ENCODE assay signal across 8 cellular contexts in the genomic region with DNA sequence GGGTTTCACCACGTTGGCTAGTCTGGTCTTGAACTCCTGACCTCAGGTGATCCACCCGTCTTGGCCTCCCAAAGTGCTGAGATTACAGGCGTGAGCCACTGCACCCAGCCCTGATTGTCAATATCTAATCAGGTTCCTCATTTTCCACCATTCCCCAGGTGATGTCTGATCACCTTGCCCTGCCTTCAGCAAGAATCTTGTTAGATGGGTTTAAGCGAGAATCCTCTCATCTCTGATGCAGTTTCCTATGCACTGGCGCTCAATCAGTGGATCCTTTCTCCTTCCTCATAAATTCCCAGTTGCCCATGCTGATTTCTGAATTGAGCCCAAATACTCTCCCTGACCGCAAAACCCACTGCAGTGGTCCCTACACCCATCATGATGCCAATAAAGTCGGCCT. TPM values are rescaled to one million over a fixed set of nuclear protein-coding genes. Genes with fewer than 3 reads are reported as not detected.
DNase-seq lines count a peak whose midpoint lies in the region; ATAC-seq, FAIRE-seq and TF ChIP-seq lines count a peak whose summit lies in the region.

No MANE protein-coding gene starts in this region.

- CTCF ChIA-PET in K562 (lab: Yijun Ruan, JAX; ENCODE audit: low intra/inter-chr PET ratio): no interaction called here

- FAIRE-seq in K562 (lab: Jason Lieb, UNC): no peak

- intact Hi-C loops in left cardiac atrium (cut with DNase I): loop anchor here in 1 of 2 donors (10.0 kb wide), 1 partner anchor 64 kb away; no protein-coding TSS in a partner anchor
- intact Hi-C loops in K562 (cut with micrococcal nuclease): loop anchor here (10.0 kb wide), 1 partner anchor 376 kb away; no protein-coding TSS in a partner anchor
- intact Hi-C loops in lower lobe of right lung (cut with DNase I): no loop called here
- intact Hi-C loops in transverse colon (cut with DNase I; ENCODE audit: low total_unique reads): no loop called here

- peak overlapping the region; percentile 83 for H2AFZ ChIP-seq in K562 (ENCODE audit: low read depth, low read length)

- DNase-seq in cardiac muscle cell (ENCODE audit: low read depth in 1 of 2, low spot score in 1 of 2) (no peak), left cardiac atrium (no peak), K562 (ENCODE audit: extremely low read depth in 1 of 4, low spot score in 3 of 4) (no peak), lower lobe of right lung (no peak), transverse colon (no peak), AG08395 (ENCODE audit: low spot score) (no peak), NCI-H2171 (lab: John Stamatoyannopoulos, UW) (no peak), NCI-H524 (lab: John Stamatoyannopoulos, UW) (no peak)

- no peaks in the 10 kb centered on the region for H4K20me1 ChIP-seq in K562 (replicated peaks; ENCODE audit: control insufficient read depth, insufficient read depth, low read length)

- TF ChIP-seq RAD21 in K562 (CRISPR knock-in tag; conservative IDR thresholded peaks at IDR 0.05 in 1 of 2, IDR thresholded peaks at IDR 0.05 in 1 of 2): no peak

- BruUV-seq in K562 (replicated peaks; lab: Mats Ljungman, UMichigan): no TSS peak

- no peaks in the 10 kb centered on the region for H3K9me1 ChIP-seq in K562 (ENCODE audit: control insufficient read depth, insufficient read depth, low read length)

- peak overlapping the region; percentile 89 for H3K4me3 ChIP-seq in cardiac muscle cell
- peak overlapping the region; percentile 90 for H3K4me3 ChIP-seq in K562
- H3K4me3 ChIP-seq in lower lobe of right lung: peak overlapping the region; percentile 94
- H3K4me3 ChIP-seq in transverse colon: peak overlapping the region in 3 of 4 donors; percentile 89 to 90 (median 90)

- no peak for ATAC-seq in left cardiac atrium
- no peak for ATAC-seq in K562
- ATAC-seq in lower lobe of right lung: no peak

- H3K9ac ChIP-seq in K562 (ENCODE audit: insufficient read depth in 1 of 2, low read depth in 2 of 2, low read length in 2 of 2): no peak overlapping the region

- H3K4me2 ChIP-seq in K562 (ENCODE audit: insufficient read depth, low read length): peak overlapping the region; percentile 83

- H3K27ac ChIP-seq in cardiac muscle cell: no peak overlapping the region
- no peak overlapping the region for H3K27ac ChIP-seq in K562 (ENCODE audit: extremely low read depth, low read depth, low read length)
- H3K27ac ChIP-seq in lower lobe of right lung: peak overlapping the region; percentile 90
- peak overlapping the region; percentile 85 to 90 (median 88) for H3K27ac ChIP-seq in transverse colon

- TF ChIP-seq EP300 in K562 (IDR thresholded peaks at IDR 0.05; ENCODE audit: low read length) (no peak), transverse colon (IDR thresholded peaks at IDR 0.05; ENCODE audit: low read depth) (no peak)

- H3K36me3 ChIP-seq in cardiac muscle cell: no peaks in the 10 kb centered on the region
- H3K36me3 ChIP-seq in K562 (ENCODE audit: control insufficient read depth, insufficient read depth, low read length): peaks cover 11% of the 10 kb centered on the region; the same call in 2 of the 3 replicates
- no peaks in the 10 kb centered on the region for H3K36me3 ChIP-seq in lower lobe of right lung
- H3K36me3 ChIP-seq in transverse colon: no peaks in the 10 kb centered on the region

- TF ChIP-seq CTCF in cardiac muscle cell (IDR thresholded peaks at IDR 0.05; ENCODE audit: low read depth, low read length) (no peak), K562 (IDR thresholded peaks at IDR 0.05 in 2 of 3, conservative IDR thresholded peaks at IDR 0.05 in 1 of 3; ENCODE audit: insufficient read depth in 2 of 3, low read depth in 1 of 3, low read length in 3 of 3) (no peak), lower lobe of right lung (IDR thresholded peaks at IDR 0.05) (no peak), transverse colon (IDR thresholded peaks at IDR 0.05) (no peak)

- whole genome bisulfite sequencing in K562 (ENCODE audit: insufficient coverage, low coverage, missing lambda C conversion rate): 45% methylated on average over 4 of the region's 7 CpGs
- WGBS in transverse colon (ENCODE audit: low coverage in 1 of 2), 2 donors: 0 to 36% methylated on average over 2 to 7 of the region's 7 CpGs

- H3K79me2 ChIP-seq in K562 (ENCODE audit: control insufficient read depth, insufficient read depth, low read length): peaks cover 49% of the 10 kb centered on the region

- POLR2A ChIA-PET in K562 (lab: Yijun Ruan, JAX): interaction anchor here (0.6 to 1.0 kb wide), 4 partner anchors 11 to 77 kb away, joined by 3 to 6 read pairs (median 3); no protein-coding TSS in a partner anchor

- no peaks in the 10 kb centered on the region for H3K9me3 ChIP-seq in cardiac muscle cell (ENCODE audit: low read depth)
- no peaks in the 10 kb centered on the region for H3K9me3 ChIP-seq in K562 (replicated peaks; ENCODE audit: control insufficient read depth, insufficient read depth, low read depth, low read length)
- no peaks in the 10 kb centered on the region for H3K9me3 ChIP-seq in lower lobe of right lung
- H3K9me3 ChIP-seq in transverse colon: no peaks in the 10 kb centered on the region

- no peaks in the 10 kb centered on the region for H3K27me3 ChIP-seq in cardiac muscle cell
- no peaks in the 10 kb centered on the region for H3K27me3 ChIP-seq in K562 (ENCODE audit: control insufficient read depth in 2 of 2, insufficient read depth in 2 of 2, low read length in 2 of 2)
- H3K27me3 ChIP-seq in lower lobe of right lung (ENCODE audit: low read depth): no peaks in the 10 kb centered on the region
- H3K27me3 ChIP-seq in transverse colon: no peaks in the 10 kb centered on the region

- H3K4me1 ChIP-seq in cardiac muscle cell (ENCODE audit: low read depth) (peaks cover 8% of the 10 kb centered on the region), K562 (replicated peaks in 1 of 2; ENCODE audit: control insufficient read depth in 2 of 2, insufficient read depth in 2 of 2, low read length in 2 of 2) (peaks cover 2 to 10% of the 10 kb centered on the region in 2 experiments; a peak in 3 of 5 replicates), lower lobe of right lung (peaks cover 17% of the 10 kb centered on the region), transverse colon (peaks cover 4 to 26% (median 14%) of the 10 kb centered on the region in 4 donors)

- in situ Hi-C loops in K562 (cut with MboI): no loop called here
- in situ Hi-C loops in transverse colon (cut with MboI; ENCODE audit: low pct_ligation_motif_present in 1 of 4, low pct_unique_long_range_greater_than_20kb in 1 of 4, low sequenced_read_pairs in 3 of 4): no loop called here

- no peak for TF ChIP-seq POLR2A in K562 (conservative IDR thresholded peaks at IDR 0.05)
- no peak for TF ChIP-seq POLR2A in transverse colon (IDR thresholded peaks at IDR 0.05)

RNA-seq across cellular contexts. Expression of gene ZC3H7B, which starts 0.7 kb away (rescaled TPM):
- 57.6 and 65.9 TPM in 2 replicates for total RNA-seq in cardiac muscle cell
- polyA plus RNA-seq in cardiac muscle cell: 7.2 and 7.4 TPM in 2 replicates
- 10 to 100 TPM; 35.0 to 39.3 TPM for total RNA-seq in left cardiac atrium
- 34.7 and 75.0 TPM in 2 replicates for total RNA-seq in K562 (2011; cell fraction: chromatin; rRNA removed; ENCODE audit: low replicate concordance)
- total RNA-seq in K562 (2011; cell fraction: nucleolus; rRNA removed): 38.4 and 39.9 TPM in 2 replicates
- 35.9 and 42.2 TPM in 2 replicates for total RNA-seq in K562 (2011; cell fraction: nucleoplasm; rRNA removed)
- 35.2 and 41.1 TPM in 2 replicates for total RNA-seq in K562 (2014; rRNA removed)
- total RNA-seq in K562 (2014; rRNA removed; fragmentation: Illumina TruSeq; extraction: Trizol): 13.5 and 16.5 TPM in 2 replicates
- 25.8 and 26.8 TPM in 2 replicates for total RNA-seq in K562 (2015; rRNA removed; fragmentation: Illumina TruSeq; extraction: Trizol)
- 45.8 and 49.8 TPM in 2 replicates for total RNA-seq in K562 (2021)
- polyA plus RNA-seq in K562 (2011; rRNA removed): 19.0 and 25.6 TPM in 2 replicates
- polyA plus RNA-seq in K562 (2011; cell fraction: cytosol; rRNA removed): 18.6 and 31.1 TPM in 2 replicates
- 50.3 and 65.2 TPM in 2 replicates for polyA plus RNA-seq in K562 (2011; cell fraction: nucleus; rRNA removed)
- 35.9 and 39.0 TPM in 2 replicates for polyA plus RNA-seq in K562 (2012)
- polyA plus RNA-seq in K562 (2014; fragmentation: Illumina TruSeq; extraction: Trizol): 30.6 and 40.0 TPM in 2 replicates
- under 1 TPM; 0.07 to 0.30 TPM for polyA plus RNA-seq in K562 (2014; fragmentation: Nextera tagmentation; extraction: Ambion mirVana)
- 38.6 and 39.0 TPM in 2 replicates for polyA plus RNA-seq in K562 (2014; rRNA removed)
- polyA minus RNA-seq in K562 (2011; rRNA and poly(A)+ RNA removed): 13.3 and 17.7 TPM in 2 replicates
- polyA minus RNA-seq in K562 (2011; cell fraction: cytosol; rRNA and poly(A)+ RNA removed): 17.8 and 25.7 TPM in 2 replicates
- polyA minus RNA-seq in K562 (2011; cell fraction: nucleus; rRNA and poly(A)+ RNA removed): 11.4 and 14.6 TPM in 2 replicates
- 63.1 TPM for total RNA-seq in lower lobe of right lung
- 10 to 100 TPM; 29.5 to 43.6 (median 35.7) TPM for total RNA-seq in transverse colon

RNA-seq across cellular contexts. Expression of gene RANGAP1, which starts 14.7 kb away (rescaled TPM):
- total RNA-seq in cardiac muscle cell (68.7 and 125 TPM in 2 replicates), left cardiac atrium (10 to 100 TPM; 33.7 to 34.0 TPM), K562 (2014; rRNA removed) (52.1 and 68.7 TPM in 2 replicates), K562 (2014; rRNA removed; fragmentation: Illumina TruSeq; extraction: Trizol) (21.9 and 27.5 TPM in 2 replicates), K562 (2015; rRNA removed; fragmentation: Illumina TruSeq; extraction: Trizol) (44.3 and 44.5 TPM in 2 replicates), K562 (2021) (90.2 and 104 TPM in 2 replicates), lower lobe of right lung (43.8 TPM), transverse colon (10 to 100 TPM; 21.3 to 28.1 (median 26.2) TPM)
- polyA plus RNA-seq in cardiac muscle cell (43.3 and 78.4 TPM in 2 replicates), K562 (2011; rRNA removed) (65.4 and 70.4 TPM in 2 replicates), K562 (2014; fragmentation: Illumina TruSeq; extraction: Trizol) (50.6 and 68.4 TPM in 2 replicates), K562 (2014; fragmentation: Nextera tagmentation; extraction: Ambion mirVana) (1 to 10 TPM; 2.1 to 3.8 TPM), K562 (2014; rRNA removed) (74.9 and 77.1 TPM in 2 replicates)
- total RNA-seq in K562 (2011; cell fraction: chromatin; rRNA removed; ENCODE audit: low replicate concordance): 69.2 and 159 TPM in 2 replicates
- 116 and 118 TPM in 2 replicates for total RNA-seq in K562 (2011; cell fraction: nucleolus; rRNA removed)
- total RNA-seq in K562 (2011; cell fraction: nucleoplasm; rRNA removed): 91.3 and 92.8 TPM in 2 replicates
- 86.4 and 144 TPM in 2 replicates for polyA plus RNA-seq in K562 (2011; cell fraction: cytosol; rRNA removed)
- 114 and 152 TPM in 2 replicates for polyA plus RNA-seq in K562 (2011; cell fraction: nucleus; rRNA removed)
- polyA plus RNA-seq in K562 (2012): 65.5 and 74.0 TPM in 2 replicates
- 46.9 and 80.2 TPM in 2 replicates for polyA minus RNA-seq in K562 (2011; rRNA and poly(A)+ RNA removed)
- polyA minus RNA-seq in K562 (2011; cell fraction: cytosol; rRNA and poly(A)+ RNA removed): 59.6 and 63.5 TPM in 2 replicates
- polyA minus RNA-seq in K562 (2011; cell fraction: nucleus; rRNA and poly(A)+ RNA removed): 26.4 and 34.2 TPM in 2 replicates

RNA-seq across cellular contexts. Expression of gene CHADL, which starts 59.9 kb away (rescaled TPM):
- 3.3 and 4.0 TPM in 2 replicates for total RNA-seq in cardiac muscle cell
- 0.49 and 1.8 TPM in 2 replicates for polyA plus RNA-seq in cardiac muscle cell
- 10 to 100 TPM in 1 of 2 donors, 1 to 10 TPM in 1; 7.7 to 14.4 TPM for total RNA-seq in left cardiac atrium
- total RNA-seq in K562 (2011; cell fraction: chromatin; rRNA removed; ENCODE audit: low replicate concordance): not detected in 2 replicates
- 0.39 TPM in 1 of 2 replicates, not detected in the other for total RNA-seq in K562 (2011; cell fraction: nucleolus; rRNA removed)
- not detected in 2 replicates for total RNA-seq in K562 (2011; cell fraction: nucleoplasm; rRNA removed)
- total RNA-seq in K562 (2014; rRNA removed): not detected in 2 replicates
- total RNA-seq in K562 (2014; rRNA removed; fragmentation: Illumina TruSeq; extraction: Trizol): not detected in 2 replicates
- total RNA-seq in K562 (2015; rRNA removed; fragmentation: Illumina TruSeq; extraction: Trizol): not detected in 2 replicates
- total RNA-seq in K562 (2021): not detected in 2 replicates
- not detected in 2 replicates for polyA plus RNA-seq in K562 (2011; rRNA removed)
- not detected in 2 replicates for polyA plus RNA-seq in K562 (2011; cell fraction: cytosol; rRNA removed)
- polyA plus RNA-seq in K562 (2011; cell fraction: nucleus; rRNA removed): not detected in 2 replicates
- polyA plus RNA-seq in K562 (2012): not detected in 2 replicates
- not detected in 2 replicates for polyA plus RNA-seq in K562 (2014; fragmentation: Illumina TruSeq; extraction: Trizol)
- not detected for polyA plus RNA-seq in K562 (2014; fragmentation: Nextera tagmentation; extraction: Ambion mirVana)
- polyA plus RNA-seq in K562 (2014; rRNA removed): not detected in 2 replicates
- polyA minus RNA-seq in K562 (2011; rRNA and poly(A)+ RNA removed): not detected in 2 replicates
- not detected in 2 replicates for polyA minus RNA-seq in K562 (2011; cell fraction: cytosol; rRNA and poly(A)+ RNA removed)
- polyA minus RNA-seq in K562 (2011; cell fraction: nucleus; rRNA and poly(A)+ RNA removed): not detected in 2 replicates
- total RNA-seq in lower lobe of right lung: 3.6 TPM
- total RNA-seq in transverse colon: 10 to 100 TPM in 1 of 4 donors, 1 to 10 TPM in 3; 3.0 to 20.6 (median 5.3) TPM

Comparison
In these comparisons a context has a peak if more than half of its experiments do, and no peak if none do; other contexts are left out.
1. H3K27ac ChIP-seq: peak in lower lobe of right lung (single experiment) and transverse colon (4 of 4); none in cardiac muscle cell (single experiment) and K562 (single experiment).
2. Peak in every context shown above with its lines, with median percentiles within 50 percentile points of each other: H3K4me3 ChIP-seq.